15 cellular contexts compared by ENCODE assay signal in the genomic region with DNA sequence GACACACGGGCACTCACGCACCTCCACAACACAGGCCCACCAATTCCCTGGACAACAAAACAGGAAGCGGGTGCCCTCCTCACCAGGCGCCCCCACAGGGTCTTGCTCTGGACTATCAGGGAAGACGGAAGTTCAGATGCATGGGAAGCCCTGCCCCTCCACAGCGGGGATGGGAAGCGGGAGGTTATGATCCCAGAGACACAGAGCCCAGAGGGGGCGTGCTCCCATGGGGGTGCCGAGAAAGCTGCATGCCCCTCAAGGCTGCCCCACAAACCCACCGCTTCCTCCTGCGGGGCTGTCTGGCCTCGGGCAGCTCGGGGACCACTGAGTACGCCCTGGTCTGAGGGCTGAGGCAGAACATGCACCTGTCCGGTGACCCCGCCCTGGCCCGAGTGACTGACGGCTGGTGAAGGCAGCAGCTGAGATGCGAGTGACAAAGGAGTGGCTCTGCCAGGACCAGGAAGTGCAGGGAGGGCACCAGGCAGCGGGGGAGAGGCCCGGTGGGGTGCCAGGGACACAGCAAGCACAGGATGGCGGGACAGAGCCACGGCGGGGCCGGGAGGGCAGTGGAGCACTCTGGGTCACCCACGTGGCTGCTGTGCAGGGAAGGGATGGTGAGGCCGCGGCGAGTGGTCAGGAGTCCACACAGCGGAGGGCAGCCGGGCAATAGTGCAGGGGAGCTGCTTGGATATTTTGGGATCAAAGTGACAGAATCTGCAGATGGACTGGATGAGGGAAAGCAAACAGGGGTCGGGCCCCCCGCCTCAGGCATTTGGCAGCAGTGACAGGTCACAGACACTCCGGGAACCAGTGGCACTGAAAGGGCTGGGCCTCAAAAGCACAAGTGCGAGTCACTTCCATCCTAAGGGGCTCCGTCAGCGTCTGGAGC. TPM values are rescaled to one million over a fixed set of nuclear protein-coding genes. Genes with fewer than 3 reads are reported as not detected.
DNase-seq lines count a peak whose midpoint lies in the region; ATAC-seq and TF ChIP-seq lines count a peak whose summit lies in the region.
"Had no signal": no experiment of that assay in that cellular context is flagged by ENCODE, and none has a peak within 500 bp of the region (broad histone marks: within the 10 kb centered on the region; RNA-seq: fewer than 3 reads in every experiment).

No MANE protein-coding gene starts in this region.

- 91 to 92% methylated on average over 22 to 34 of the region's 37 CpGs for WGBS in body of pancreas, 2 donors

- no peak for TF ChIP-seq CTCF in natural killer cell (IDR thresholded peaks at IDR 0.05)
- TF ChIP-seq CTCF in body of pancreas (IDR thresholded peaks at IDR 0.05) = no peak

- peak overlapping the region; percentile 58 for H3K4me3 Mint-ChIP-seq in natural killer cell
- H3K4me3 Mint-ChIP-seq in natural killer cell treated with Interleukin-12 subunit alpha and Interleukin-12 subunit beta and Interleukin-15 and Interleukin-18, amount 100 ng/mL, for 72 hours = no peak overlapping the region
- H3K4me3 Mint-ChIP-seq in activated T-cell treated with anti-CD3 and anti-CD28 coated beads, Interleukin-2, amount 50 U/mL, for 72 hours = no peak overlapping the region
- H3K4me3 Mint-ChIP-seq: effector memory CD8-positive, alpha-beta T cell; H9; T-helper 2 cell treated with Interferon-gamma antibody and Interleukin-4, amounts not matched to agents 5 μg/mL and 100 μg/mL, for 36 hours had no signal

- peak overlapping the region; percentile 45 to 87 (median 82) for H3K27ac ChIP-seq in body of pancreas
- H3K27ac ChIP-seq in mucosa of rectum (ENCODE audit: low read depth in 2 of 2, low read length in 2 of 2) = peak overlapping the region; percentile 95 to 98
- H3K27ac ChIP-seq: uterus had no signal

- intact Hi-C loops in natural killer cell (cut with micrococcal nuclease) = no loop called here
- intact Hi-C loops in body of pancreas (cut with DNase I) = no loop called here

- H3K9me3 ChIP-seq in body of pancreas (no peaks in the 10 kb centered on the region), mucosa of rectum (ENCODE audit: control insufficient read depth in 2 of 2, low read length in 2 of 2) (no peaks in the 10 kb centered on the region)
- H3K9me3 ChIP-seq: uterus had no signal

- no peaks in the 10 kb centered on the region for H3K36me3 Mint-ChIP-seq in natural killer cell
- H3K36me3 Mint-ChIP-seq in natural killer cell treated with Interleukin-12 subunit alpha and Interleukin-12 subunit beta and Interleukin-15 and Interleukin-18, amount 100 ng/mL, for 72 hours = no peaks in the 10 kb centered on the region
- H3K36me3 Mint-ChIP-seq in activated T-cell treated with anti-CD3 and anti-CD28 coated beads, Interleukin-2, amount 50 U/mL, for 72 hours (ENCODE audit: insufficient read depth in 2 of 2) = peaks cover 2 to 12% of the 10 kb centered on the region in 2 donors

- TF ChIP-seq POLR2A in body of pancreas (IDR thresholded peaks at IDR 0.05) = no peak

- H3K4me1 ChIP-seq in body of pancreas = peaks cover 24% of the 10 kb centered on the region
- H3K4me1 ChIP-seq in mucosa of rectum (ENCODE audit: control insufficient read depth in 2 of 2, insufficient read depth in 2 of 2, low read length in 2 of 2) = peaks cover 22 to 26% of the 10 kb centered on the region in 2 donors
- H3K4me1 ChIP-seq: uterus had no signal

- DNase-seq in natural killer cell = no peak
- DNase-seq in natural killer cell treated with Interleukin-12 subunit alpha and Interleukin-12 subunit beta and Interleukin-15 and Interleukin-18, amount 100 ng/mL, for 72 hours (ENCODE audit: low spot score) = no peak
- DNase-seq in body of pancreas = no peak
- no peak for DNase-seq in stimulated activated CD4-positive, alpha-beta T cell treated with anti-CD3 and anti-CD28 coated beads, Interleukin-4, amount 100 ng/mL, for 4 hours
- DNase-seq in NOMO-1 (lab: John Stamatoyannopoulos, UW; ENCODE audit: unreplicated experiment in 2 of 2) = no peak
- no peak for DNase-seq in activated T-cell treated with anti-CD3 and anti-CD28 coated beads, Interleukin-2, amount 50 U/mL, for 72 hours
- no peak for DNase-seq in iPS-NIHi7 (ENCODE audit: extremely low spot score)
- DNase-seq: activated CD4-positive, alpha-beta T cell treated with anti-CD3 and anti-CD28 coated beads, Interleukin-2, amount 50 U/mL, for 4 hours; activated effector memory CD4-positive, alpha-beta T cell treated with Interleukin-2 at 50 U/mL for 16 hours; effector memory CD8-positive, alpha-beta T cell; H9; NCI-H446 treated with DMSO at 0.1 percent for 48 hours had no signal

- ATAC-seq in natural killer cell (no peak), body of pancreas (no peak)
- no peak for ATAC-seq in natural killer cell treated with Interleukin-12 subunit alpha and Interleukin-12 subunit beta and Interleukin-15 and Interleukin-18, amount 100 ng/mL, for 72 hours
- no peak for ATAC-seq in activated T-cell treated with anti-CD3 and anti-CD28 coated beads, Interleukin-2, amount 50 U/mL, for 72 hours (replicated peaks in 1 of 2)
- ATAC-seq: effector memory CD8-positive, alpha-beta T cell had no signal

- H3K27me3 ChIP-seq in body of pancreas (no peaks in the 10 kb centered on the region), mucosa of rectum (ENCODE audit: control insufficient read depth in 2 of 2, insufficient read depth in 2 of 2, low read length in 2 of 2) (no peaks in the 10 kb centered on the region)
- H3K27me3 ChIP-seq: uterus had no signal

- peak overlapping the region; percentile 24 to 78 for H3K9ac ChIP-seq in mucosa of rectum (ENCODE audit: low read depth in 1 of 2, low read length in 2 of 2)

- no peaks in the 10 kb centered on the region for H3K27me3 Mint-ChIP-seq in natural killer cell (ENCODE audit: low read depth in 2 of 2)
- H3K27me3 Mint-ChIP-seq in natural killer cell treated with Interleukin-12 subunit alpha and Interleukin-12 subunit beta and Interleukin-15 and Interleukin-18, amount 100 ng/mL, for 72 hours = no peaks in the 10 kb centered on the region
- no peaks in the 10 kb centered on the region for H3K27me3 Mint-ChIP-seq in activated T-cell treated with anti-CD3 and anti-CD28 coated beads, Interleukin-2, amount 50 U/mL, for 72 hours (ENCODE audit: low read depth)
- H3K27me3 Mint-ChIP-seq: effector memory CD8-positive, alpha-beta T cell had no signal

- H3K36me3 ChIP-seq in body of pancreas (replicated peaks in 1 of 2; ENCODE audit: insufficient read depth in 1 of 2, low read depth in 2 of 2) (peaks cover 7 to 10% of the 10 kb centered on the region in 2 donors), mucosa of rectum (ENCODE audit: control insufficient read depth in 2 of 2, insufficient read depth in 2 of 2, low read length in 2 of 2) (peaks cover 34 to 56% of the 10 kb centered on the region in 2 donors)
- H3K36me3 ChIP-seq: uterus had no signal

- no peaks in the 10 kb centered on the region for H3K9me3 Mint-ChIP-seq in natural killer cell
- no peaks in the 10 kb centered on the region for H3K9me3 Mint-ChIP-seq in natural killer cell treated with Interleukin-12 subunit alpha and Interleukin-12 subunit beta and Interleukin-15 and Interleukin-18, amount 100 ng/mL, for 72 hours
- H3K9me3 Mint-ChIP-seq in activated T-cell treated with anti-CD3 and anti-CD28 coated beads, Interleukin-2, amount 50 U/mL, for 72 hours = no peaks in the 10 kb centered on the region
- H3K9me3 Mint-ChIP-seq: effector memory CD8-positive, alpha-beta T cell; H9; T-helper 2 cell treated with Interferon-gamma antibody and Interleukin-4, amounts not matched to agents 5 μg/mL and 100 μg/mL, for 36 hours had no signal

- H3K4me1 Mint-ChIP-seq in natural killer cell = peaks cover 21 to 32% of the 10 kb centered on the region in 2 donors
- peaks cover 15 to 25% of the 10 kb centered on the region in 2 donors for H3K4me1 Mint-ChIP-seq in natural killer cell treated with Interleukin-12 subunit alpha and Interleukin-12 subunit beta and Interleukin-15 and Interleukin-18, amount 100 ng/mL, for 72 hours (ENCODE audit: low read depth in 2 of 2)
- H3K4me1 Mint-ChIP-seq in activated T-cell treated with anti-CD3 and anti-CD28 coated beads, Interleukin-2, amount 50 U/mL, for 72 hours (ENCODE audit: low read depth) = no peaks in the 10 kb centered on the region
- H3K4me1 Mint-ChIP-seq: H9 had no signal

- peak overlapping the region; percentile 82 for H3K27ac Mint-ChIP-seq in natural killer cell
- peak overlapping the region in 1 of 2 donors; percentile 28 for H3K27ac Mint-ChIP-seq in natural killer cell treated with Interleukin-12 subunit alpha and Interleukin-12 subunit beta and Interleukin-15 and Interleukin-18, amount 100 ng/mL, for 72 hours
- no peak overlapping the region for H3K27ac Mint-ChIP-seq in activated T-cell treated with anti-CD3 and anti-CD28 coated beads, Interleukin-2, amount 50 U/mL, for 72 hours
- H3K27ac Mint-ChIP-seq: T-helper 2 cell treated with Interferon-gamma antibody and Interleukin-4, amounts not matched to agents 5 μg/mL and 100 μg/mL, for 36 hours had no signal

- H3K4me3 ChIP-seq in body of pancreas (no peak overlapping the region), mucosa of rectum (ENCODE audit: low read length in 2 of 2) (peak overlapping the region; percentile 9 to 42)
- H3K4me3 ChIP-seq: uterus had no signal

RNA-seq across cellular contexts. Expression of a gene that starts 18.6 kb away (rescaled TPM):
- total RNA-seq in natural killer cell (100 to 1,000 TPM in 2 of 3 donors, 10 to 100 TPM in 1; 97.7 to 117 (median 112) TPM), body of pancreas (10 to 100 TPM; 51.7 to 56.3 TPM)
- total RNA-seq in natural killer cell treated with Interleukin-12 subunit alpha and Interleukin-12 subunit beta and Interleukin-15 and Interleukin-18, amount 100 ng/mL, for 72 hours = 100 to 1,000 TPM in 1 of 2 donors, 10 to 100 TPM in 1; 89.1 to 145 TPM
- 10 to 100 TPM; 54.0 to 54.5 TPM for total RNA-seq in activated T-cell treated with anti-CD3 and anti-CD28 coated beads, Interleukin-2, amount 50 U/mL, for 72 hours

RNA-seq across cellular contexts. Expression of a gene that starts 35.5 kb away (rescaled TPM):
- 100 to 1,000 TPM; 191 to 242 (median 216) TPM for total RNA-seq in natural killer cell
- total RNA-seq in natural killer cell treated with Interleukin-12 subunit alpha and Interleukin-12 subunit beta and Interleukin-15 and Interleukin-18, amount 100 ng/mL, for 72 hours = 100 to 1,000 TPM in 1 of 2 donors, 10 to 100 TPM in 1; 75.9 to 129 TPM
- total RNA-seq in body of pancreas = 10 to 100 TPM; 35.8 to 38.9 TPM
- total RNA-seq in activated T-cell treated with anti-CD3 and anti-CD28 coated beads, Interleukin-2, amount 50 U/mL, for 72 hours = 10 to 100 TPM; 40.3 to 72.5 TPM

Comparison
In these comparisons a context has a peak if more than half of its experiments do, and no peak if none do; other contexts are left out.
1. H3K4me3 ChIP-seq: peak in mucosa of rectum (2 of 2); none in body of pancreas (0 of 2).